Comparison of ENCODE assay signal across 20 cellular contexts in genomic region chr18:42108071-42108470, GRCh38.
"Had no signal": no experiment of that assay in that cellular context is flagged by ENCODE, and none has a peak within 500 bp of the region (broad histone marks: within the 10 kb centered on the region; RNA-seq: fewer than 3 reads in every experiment).

No MANE protein-coding gene starts in this region.

- H3K27me3 Mint-ChIP-seq: activated CD4-positive, alpha-beta T cell treated with anti-CD3 and anti-CD28 coated beads, Interleukin-2, amount 10 ng/mL, durations not matched to agents 7 days and 5 days; central memory CD8-positive, alpha-beta T cell; dendritic cell treated with granulocyte-macrophage colony-stimulating factor and Interleukin-4, amounts not matched to agents 40 ng/mL and 50 ng/mL, for 4 days; effector memory CD8-positive, alpha-beta T cell; type B pancreatic cell had no signal

- DNase-seq: activated CD4-positive, alpha-beta T cell treated with anti-CD3 and anti-CD28 coated beads, Interleukin-2, amount 10 ng/mL, durations not matched to agents 7 days and 5 days; activated CD8-positive, alpha-beta T cell treated with anti-CD3 and anti-CD28 coated beads, Interleukin-2, amount 10 ng/mL, durations not matched to agents 7 days and 5 days; activated effector memory CD4-positive, alpha-beta T cell treated with Interleukin-2 at 50 U/mL for 16 hours; activated naive CD4-positive, alpha-beta T cell treated with anti-CD3 and anti-CD28 coated beads, Interleukin-2, amount 50 U/mL, for 16 hours; activated T-cell treated with anti-CD3 and anti-CD28 coated beads, Interleukin-2, amount 50 U/mL, for 48 hours; aorta; effector memory CD8-positive, alpha-beta T cell; hippocampal formation; islet precursor cell; left colon; natural killer cell; occipital lobe; posterior cingulate gyrus; stimulated activated naive CD4-positive, alpha-beta T cell treated with Interleukin-2 at 50 U/mL for 16 hours; T1000 had no signal

- ATAC-seq: activated CD4-positive, CD25-positive, alpha-beta regulatory T cell treated with anti-CD3 and anti-CD28 coated beads, Interleukin-2, amount 50 U/mL, for 24 hours; activated CD8-positive, alpha-beta T cell treated with anti-CD3 and anti-CD28 coated beads, Interleukin-2, amount 10 ng/mL, durations not matched to agents 7 days and 5 days; effector memory CD8-positive, alpha-beta T cell; left colon; natural killer cell had no signal

- H3K27ac Mint-ChIP-seq: activated CD4-positive, alpha-beta T cell treated with anti-CD3 and anti-CD28 coated beads, Interleukin-2, amount 10 ng/mL, durations not matched to agents 7 days and 5 days; activated CD8-positive, alpha-beta T cell treated with anti-CD3 and anti-CD28 coated beads, Interleukin-2, amount 10 ng/mL, durations not matched to agents 7 days and 5 days; dendritic cell treated with granulocyte-macrophage colony-stimulating factor and Interleukin-4, amounts not matched to agents 40 ng/mL and 50 ng/mL, for 4 days; natural killer cell; type B pancreatic cell had no signal

- H3K9me3 Mint-ChIP-seq: activated CD4-positive, alpha-beta T cell treated with anti-CD3 and anti-CD28 coated beads, Interleukin-2, amount 10 ng/mL, durations not matched to agents 7 days and 5 days; central memory CD8-positive, alpha-beta T cell; dendritic cell treated with granulocyte-macrophage colony-stimulating factor and Interleukin-4, amounts not matched to agents 40 ng/mL and 50 ng/mL, for 4 days; effector memory CD8-positive, alpha-beta T cell; type B pancreatic cell had no signal

- H3K4me3 Mint-ChIP-seq: activated CD4-positive, alpha-beta T cell treated with anti-CD3 and anti-CD28 coated beads, Interleukin-2, amount 10 ng/mL, durations not matched to agents 7 days and 5 days; activated CD8-positive, alpha-beta T cell treated with anti-CD3 and anti-CD28 coated beads, Interleukin-2, amount 10 ng/mL, durations not matched to agents 7 days and 5 days; central memory CD8-positive, alpha-beta T cell; dendritic cell treated with granulocyte-macrophage colony-stimulating factor and Interleukin-4, amounts not matched to agents 40 ng/mL and 50 ng/mL, for 4 days; effector memory CD8-positive, alpha-beta T cell; natural killer cell; type B pancreatic cell had no signal

- H3K4me3 ChIP-seq: lung had no signal

- H3K4me1 Mint-ChIP-seq: central memory CD8-positive, alpha-beta T cell had no signal

- H3K36me3 Mint-ChIP-seq: natural killer cell, type B pancreatic cell had no signal
